In genomic region chr7:130430841-130431713, GRCh38 we compare ENCODE assay signal across 1 cellular context.
TF ChIP-seq lines count a peak whose summit lies in the region.

No MANE protein-coding gene starts in this region.

TF ChIP-seq in GM23338, 12 proteins besides CTCF, POLR2A, EP300 and RAD21 (continued from another document):
- TF ChIP-seq ZNF462 (CRISPR knock-in tag; IDR thresholded peaks at IDR 0.05) (no peak), JUNB (IDR thresholded peaks at IDR 0.05; ENCODE audit: unreplicated experiment) (no peak), EZH2 (IDR thresholded peaks at IDR 0.05; ENCODE audit: low read depth, unreplicated experiment) (no peak), REST (IDR thresholded peaks at IDR 0.05; ENCODE audit: unreplicated experiment) (no peak), ZNF331 (CRISPR knock-in tag; IDR thresholded peaks at IDR 0.05; ENCODE audit: low read depth) (no peak)
